Comparison of ENCODE assay signal across 33 cellular contexts in the genomic region with DNA sequence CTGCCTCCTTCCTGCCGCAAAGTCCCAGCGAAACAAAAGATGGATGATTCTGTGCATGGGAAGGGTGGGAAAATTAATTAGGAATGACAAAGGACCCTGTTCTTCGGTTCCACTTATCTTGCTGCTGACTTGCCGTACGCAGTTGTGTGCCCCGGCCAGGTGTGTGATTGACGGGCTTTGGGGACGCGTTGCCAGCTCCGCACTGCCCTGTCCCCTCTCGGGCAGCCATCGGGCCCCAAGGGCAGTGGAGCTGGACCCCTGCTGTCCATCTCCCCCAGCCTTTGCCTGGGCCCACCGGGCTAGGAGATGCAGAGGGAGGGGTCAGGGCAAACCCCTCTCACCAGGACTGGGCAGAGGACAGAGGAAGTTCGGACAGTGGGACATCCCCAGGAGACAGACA.
A peak's percentile ranks its signal among the peaks of the same experiment; 100 is the strongest.
DNase-seq lines count a peak whose midpoint lies in the region; ATAC-seq, FAIRE-seq and TF ChIP-seq lines count a peak whose summit lies in the region.
"Had no signal": no experiment of that assay in that cellular context is flagged by ENCODE, and none has a peak within 500 bp of the region (broad histone marks: within the 10 kb centered on the region; RNA-seq: fewer than 3 reads in every experiment).

No MANE protein-coding gene starts in this region.

- no peaks in the 10 kb centered on the region for H3K9me3 Mint-ChIP-seq in chondrocyte (ENCODE audit: low read depth)
- H3K9me3 Mint-ChIP-seq in naive thymus-derived CD8-positive, alpha-beta T cell: peaks cover 0 to 1% (median 0%) of the 10 kb centered on the region in 9 donors
- H3K9me3 Mint-ChIP-seq: CD4-positive, alpha-beta memory T cell; CD4-positive, alpha-beta T cell; CD4-positive, CD25-positive, alpha-beta regulatory T cell; CD8-positive, alpha-beta memory T cell; CD8-positive, alpha-beta T cell had no signal

- H3K27ac Mint-ChIP-seq in chondrocyte (ENCODE audit: unreplicated experiment): no peak overlapping the region
- H3K27ac Mint-ChIP-seq in naive thymus-derived CD8-positive, alpha-beta T cell: no peak overlapping the region
- H3K27ac Mint-ChIP-seq: B cell; CD14-positive monocyte; CD4-positive, alpha-beta memory T cell; CD4-positive, alpha-beta T cell; CD4-positive, CD25-positive, alpha-beta regulatory T cell; CD8-positive, alpha-beta memory T cell; CD8-positive, alpha-beta T cell had no signal

- no peaks in the 10 kb centered on the region for H3K9me3 ChIP-seq in kidney (ENCODE audit: control insufficient read depth in 1 of 2, low read length in 2 of 2)
- H3K9me3 ChIP-seq: A549; BE2C; BLaER1; BLaER1 treated with 17β-estradiol and CSF1 and Interleukin-3, amounts not matched to agents 10 nM and 100 nM; Caco-2 had no signal

- H3K4me3 Mint-ChIP-seq in chondrocyte (ENCODE audit: unreplicated experiment): no peak overlapping the region
- no peak overlapping the region for H3K4me3 Mint-ChIP-seq in naive thymus-derived CD8-positive, alpha-beta T cell
- H3K4me3 Mint-ChIP-seq: B cell; CD14-positive monocyte; CD4-positive, alpha-beta memory T cell; CD4-positive, alpha-beta T cell; CD4-positive, CD25-positive, alpha-beta regulatory T cell; CD8-positive, alpha-beta memory T cell; CD8-positive, alpha-beta T cell had no signal

- no peak overlapping the region for H3K27ac ChIP-seq in kidney (ENCODE audit: low read depth in 2 of 2, low read length in 2 of 2)
- H3K27ac ChIP-seq: 22Rv1; A549; BLaER1; BLaER1 treated with 17β-estradiol and CSF1 and Interleukin-3, amounts not matched to agents 10 nM and 100 nM; C4-2B had no signal

- DNase-seq in chondrocyte (ENCODE audit: low spot score) (peak; percentile 83), kidney (peak; percentile 35), NCI-H2227 (lab: John Stamatoyannopoulos, UW; ENCODE audit: unreplicated experiment) (no peak)
- DNase-seq in naive thymus-derived CD8-positive, alpha-beta T cell: no peak
- DNase-seq: 8988T; ACHN; AML-193; BE2C; C1 segment of cervical spinal cord; Caco-2; Calu3; CD4-positive, alpha-beta memory T cell; CD4-positive, alpha-beta T cell; CD4-positive, CD25-positive, alpha-beta regulatory T cell; CD8-positive, alpha-beta memory T cell; CD8-positive, alpha-beta T cell; COR-L47; DMS 273 treated with DMSO at 0.1 percent for 48 hours; DMS153; DMS53; DMS79; DMS79 treated with DMSO at 0.1 percent for 48 hours; DND-41; EL had no signal

- H3K27me3 Mint-ChIP-seq in chondrocyte (ENCODE audit: low read depth): peaks cover 4% of the 10 kb centered on the region
- peaks cover 0 to 13% (median 5%) of the 10 kb centered on the region in 5 donors for H3K27me3 Mint-ChIP-seq in naive thymus-derived CD8-positive, alpha-beta T cell
- H3K27me3 Mint-ChIP-seq: CD4-positive, alpha-beta memory T cell; CD4-positive, alpha-beta T cell; CD4-positive, CD25-positive, alpha-beta regulatory T cell had no signal

- POLR2A ChIA-PET in naive thymus-derived CD8-positive, alpha-beta T cell (lab: Charles Lee): no interaction called here

- no peaks in the 10 kb centered on the region for H3K36me3 Mint-ChIP-seq in chondrocyte (ENCODE audit: low read depth)
- H3K36me3 Mint-ChIP-seq in naive thymus-derived CD8-positive, alpha-beta T cell: no peaks in the 10 kb centered on the region
- H3K36me3 Mint-ChIP-seq: CD14-positive monocyte; CD4-positive, alpha-beta memory T cell; CD4-positive, CD25-positive, alpha-beta regulatory T cell; CD8-positive, alpha-beta memory T cell; CD8-positive, alpha-beta T cell had no signal

- H3K4me3 ChIP-seq in kidney (ENCODE audit: low read length in 2 of 2): no peak overlapping the region
- H3K4me3 ChIP-seq: A549; BLaER1; BLaER1 treated with 17β-estradiol and CSF1 and Interleukin-3, amounts not matched to agents 10 nM and 100 nM had no signal

- intact Hi-C loops in kidney (cut with DNase I): no loop called here

- no peak for TF ChIP-seq CTCF in chondrocyte (IDR thresholded peaks at IDR 0.05)
- TF ChIP-seq CTCF in kidney (IDR thresholded peaks at IDR 0.05; ENCODE audit: borderline replicate concordance, extremely low read depth, insufficient read depth): no peak

- H3K36me3 ChIP-seq in kidney (ENCODE audit: control insufficient read depth in 1 of 2, insufficient read depth in 2 of 2, low read length in 2 of 2): no peaks in the 10 kb centered on the region
- H3K36me3 ChIP-seq: BE2C; BLaER1; BLaER1 treated with 17β-estradiol and CSF1 and Interleukin-3, amounts not matched to agents 10 nM and 100 nM had no signal

- H3K9ac ChIP-seq in kidney (ENCODE audit: low read length in 2 of 2): no peak overlapping the region
- H3K9ac ChIP-seq: BLaER1; BLaER1 treated with 17β-estradiol and CSF1 and Interleukin-3, amounts not matched to agents 10 nM and 100 nM had no signal

- no peak for FAIRE-seq in kidney (lab: Jason Lieb, UNC)
- FAIRE-seq: A204.1, A549, D721Med had no signal

- no peaks in the 10 kb centered on the region for H3K4me1 ChIP-seq in kidney (ENCODE audit: control insufficient read depth in 1 of 2, insufficient read depth in 1 of 2, low read depth in 1 of 2, low read length in 2 of 2)
- H3K4me1 ChIP-seq: A549, BE2C, Caco-2 had no signal

- no peaks in the 10 kb centered on the region for H3K4me1 Mint-ChIP-seq in chondrocyte (ENCODE audit: low read depth)
- H3K4me1 Mint-ChIP-seq in naive thymus-derived CD8-positive, alpha-beta T cell: peaks cover 8 to 14% (median 13%) of the 10 kb centered on the region in 4 donors

- no peak for ATAC-seq in naive thymus-derived CD8-positive, alpha-beta T cell
- ATAC-seq: A549; CD8-positive, alpha-beta T cell had no signal

Comparison
In these comparisons a context has a peak if more than half of its experiments do, and no peak if none do; other contexts are left out.
1. DNase-seq: peak in chondrocyte (single experiment) and kidney (single experiment); none in naive thymus-derived CD8-positive, alpha-beta T cell (0 of 10) and NCI-H2227 (single experiment).